Comparison of ENCODE assay signal across 8 cellular contexts in genomic region chr3:187368765-187369450, GRCh38. TPM values are rescaled to one million over a fixed set of nuclear protein-coding genes. Genes with fewer than 3 reads are reported as not detected.
A peak's percentile ranks its signal among the peaks of the same experiment; 100 is the strongest.
DNase-seq lines count a peak whose midpoint lies in the region; ATAC-seq and TF ChIP-seq lines count a peak whose summit lies in the region.

No MANE protein-coding gene starts in this region.

- DNase-seq in AML-193 (lab: John Stamatoyannopoulos, UW) (peak; percentile 62 to 67), OCI-M1 (lab: John Stamatoyannopoulos, UW) (peak; percentile 62), esophagus muscularis mucosa (ENCODE audit: extremely low spot score) (no peak), NCI-H187 treated with DMSO at 0.1 percent for 48 hours (lab: John Stamatoyannopoulos, UW) (no peak), NCI-H524 treated with DMSO at 0.1 percent for 48 hours (lab: John Stamatoyannopoulos, UW) (no peak)

- H3K36me3 ChIP-seq in esophagus muscularis mucosa (peaks cover 0 to 17% (median 11%) of the 10 kb centered on the region in 4 donors), rectal smooth muscle tissue (ENCODE audit: control insufficient read depth, insufficient read depth, low read length) (peaks cover 7% of the 10 kb centered on the region)

- peaks cover 11 to 23% (median 20%) of the 10 kb centered on the region in 4 donors for H3K4me1 ChIP-seq in esophagus muscularis mucosa
- H3K4me1 ChIP-seq in rectal smooth muscle tissue (ENCODE audit: control insufficient read depth, insufficient read depth, low read length), result peaks cover 8% of the 10 kb centered on the region

- intact Hi-C loops in esophagus muscularis mucosa (cut with DNase I), result no loop called here

- ATAC-seq in GM21390 (IDR thresholded peaks at IDR 0.05; ENCODE audit: unreplicated experiment), result peak; percentile 34
- no peak for ATAC-seq in GM18517 (IDR thresholded peaks at IDR 0.05; ENCODE audit: unreplicated experiment)

- H3K27me3 ChIP-seq in esophagus muscularis mucosa, result no peaks in the 10 kb centered on the region
- no peaks in the 10 kb centered on the region for H3K27me3 ChIP-seq in rectal smooth muscle tissue (ENCODE audit: control insufficient read depth, insufficient read depth, low read length)

- H3K4me3 ChIP-seq in esophagus muscularis mucosa (peak overlapping the region; percentile 52 to 67 (median 59)), rectal smooth muscle tissue (ENCODE audit: low read length) (peak overlapping the region; percentile 66)

- H3K9me3 ChIP-seq in esophagus muscularis mucosa, result no peaks in the 10 kb centered on the region

- peak overlapping the region; percentile 78 for H3K9ac ChIP-seq in rectal smooth muscle tissue (ENCODE audit: low read length)

- TF ChIP-seq CTCF in esophagus muscularis mucosa (IDR thresholded peaks at IDR 0.05), result no peak

- WGBS in esophagus muscularis mucosa, result 44% methylated on average over 4 of the region's 4 CpGs

- TF ChIP-seq EP300 in esophagus muscularis mucosa (IDR thresholded peaks at IDR 0.05), result no peak

- TF ChIP-seq POLR2A in esophagus muscularis mucosa (IDR thresholded peaks at IDR 0.05; ENCODE audit: low read depth), result no peak

- peak overlapping the region; percentile 79 to 86 (median 80) for H3K27ac ChIP-seq in esophagus muscularis mucosa (replicated peaks in 1 of 4)
- peak overlapping the region; percentile 88 for H3K27ac ChIP-seq in rectal smooth muscle tissue (ENCODE audit: low read depth, low read length)

RNA-seq across cellular contexts. Expression of gene RTP4, which starts 0.7 kb away (rescaled TPM):
- total RNA-seq in esophagus muscularis mucosa, result 1 to 10 TPM in 1 of 4 donors, under 1 TPM in 3; 0.50 to 1.3 (median 0.77) TPM

Comparison
In these comparisons a context has a peak if more than half of its experiments do, and no peak if none do; other contexts are left out.
1. DNase-seq: peak in AML-193 (2 of 2) and OCI-M1 (single experiment); none in esophagus muscularis mucosa (single experiment), NCI-H187 treated with DMSO at 0.1 percent for 48 hours (single experiment) and NCI-H524 treated with DMSO at 0.1 percent for 48 hours (single experiment).